In genomic region chr3:134145183-134145582, GRCh38 we compare ENCODE assay signal across 23 cellular contexts.
DNase-seq lines count a peak whose midpoint lies in the region; ATAC-seq and TF ChIP-seq lines count a peak whose summit lies in the region.
"Had no signal": no experiment of that assay in that cellular context is flagged by ENCODE, and none has a peak within 500 bp of the region (broad histone marks: within the 10 kb centered on the region; RNA-seq: fewer than 3 reads in every experiment).

No MANE protein-coding gene starts in this region.

- peaks cover 17% of the 10 kb centered on the region for H3K4me1 ChIP-seq in Loucy (ENCODE audit: insufficient read depth, low read length, poor library complexity, severe bottlenecking)
- H3K4me1 ChIP-seq: thyroid gland had no signal

- peaks cover 32% of the 10 kb centered on the region for H3K4me1 Mint-ChIP-seq in endothelial cell (ENCODE audit: unreplicated experiment)
- peaks cover 10% of the 10 kb centered on the region for H3K4me1 Mint-ChIP-seq in stimulated activated effector memory CD8-positive, alpha-beta T cell treated with anti-CD3 and anti-CD28 coated beads, Interleukin-12 subunit alpha, Interleukin-12 subunit beta, amount 100 ng/mL, for 72 hours

- no peak overlapping the region for H3K4me2 ChIP-seq in Loucy (ENCODE audit: low read depth, low read length, poor library complexity, severe bottlenecking)
- H3K4me2 ChIP-seq: hepatocyte had no signal

- H3K79me2 ChIP-seq in Loucy (ENCODE audit: insufficient read depth, low read length), result no peaks in the 10 kb centered on the region
- H3K79me2 ChIP-seq: hepatocyte had no signal

- peak overlapping the region; percentile 5 for H3K4me3 Mint-ChIP-seq in endothelial cell (ENCODE audit: unreplicated experiment)
- H3K4me3 Mint-ChIP-seq in stimulated activated effector memory CD8-positive, alpha-beta T cell treated with anti-CD3 and anti-CD28 coated beads, Interleukin-12 subunit alpha, Interleukin-12 subunit beta, amount 100 ng/mL, for 72 hours, result no peak overlapping the region
- H3K4me3 Mint-ChIP-seq: activated CD4-positive, alpha-beta memory T cell treated with anti-CD3 and anti-CD28 coated beads for 36 hours; central memory CD8-positive, alpha-beta T cell; HFFc6 had no signal

- H2AFZ ChIP-seq in Loucy (ENCODE audit: low read length), result no peak overlapping the region
- H2AFZ ChIP-seq: hepatocyte had no signal

- H3K36me3 ChIP-seq in Loucy (ENCODE audit: insufficient read depth, low read length), result no peaks in the 10 kb centered on the region
- H3K36me3 ChIP-seq: thyroid gland had no signal

- H4K20me1 ChIP-seq in Loucy (ENCODE audit: insufficient read depth, low read length, poor library complexity, severe bottlenecking), result no peaks in the 10 kb centered on the region

- H3K27me3 ChIP-seq in Loucy (ENCODE audit: insufficient read depth, low read length, poor library complexity, severe bottlenecking), result no peaks in the 10 kb centered on the region
- H3K27me3 ChIP-seq: hepatocyte, thyroid gland had no signal

- TF ChIP-seq CTCF in GM12872 (IDR thresholded peaks at IDR 0.05; ENCODE audit: insufficient read depth, low read depth, low read length) (peak; percentile 20; the same call in 1 of the 3 replicates), Loucy (conservative IDR thresholded peaks at IDR 0.05; ENCODE audit: low read length) (peak; percentile 44), endothelial cell (IDR thresholded peaks at IDR 0.05; ENCODE audit: unreplicated experiment) (no peak)

- no peaks in the 10 kb centered on the region for H3K9me3 ChIP-seq in Loucy (ENCODE audit: insufficient read depth, low read depth, low read length)
- H3K9me3 ChIP-seq: thyroid gland had no signal

- H3K9me3 Mint-ChIP-seq in endothelial cell (ENCODE audit: unreplicated experiment), result no peaks in the 10 kb centered on the region
- H3K9me3 Mint-ChIP-seq in stimulated activated effector memory CD8-positive, alpha-beta T cell treated with anti-CD3 and anti-CD28 coated beads, Interleukin-12 subunit alpha, Interleukin-12 subunit beta, amount 100 ng/mL, for 72 hours, result peaks cover 6% of the 10 kb centered on the region

- peaks cover 44% of the 10 kb centered on the region for H3K36me3 Mint-ChIP-seq in endothelial cell (ENCODE audit: low read depth, unreplicated experiment)
- H3K36me3 Mint-ChIP-seq in stimulated activated effector memory CD8-positive, alpha-beta T cell treated with anti-CD3 and anti-CD28 coated beads, Interleukin-12 subunit alpha, Interleukin-12 subunit beta, amount 100 ng/mL, for 72 hours, result no peaks in the 10 kb centered on the region

- H3K9ac ChIP-seq in Loucy (ENCODE audit: low read depth, low read length, poor library complexity, severe bottlenecking), result no peak overlapping the region

- no peaks in the 10 kb centered on the region for H3K9me2 ChIP-seq in Loucy (replicated peaks; ENCODE audit: low read depth, low read length)

- H3K4me3 ChIP-seq in Loucy (ENCODE audit: low read length, poor library complexity, severe bottlenecking), result no peak overlapping the region
- H3K4me3 ChIP-seq: hepatocyte, thyroid gland had no signal

- ATAC-seq in stimulated activated effector memory CD8-positive, alpha-beta T cell treated with anti-CD3 and anti-CD28 coated beads, Interleukin-12 subunit alpha, Interleukin-12 subunit beta, amount 100 ng/mL, for 72 hours, result peak; percentile 34
- ATAC-seq in GM18867 (IDR thresholded peaks at IDR 0.05; ENCODE audit: unreplicated experiment), result no peak

- DNase-seq in endothelial cell (ENCODE audit: low spot score), result no peak
- DNase-seq in stimulated activated effector memory CD8-positive, alpha-beta T cell treated with anti-CD3 and anti-CD28 coated beads, Interleukin-12 subunit alpha, Interleukin-12 subunit beta, amount 100 ng/mL, for 72 hours (ENCODE audit: low spot score in 2 of 2), result no peak
- no peak for DNase-seq in stimulated activated CD4-positive, alpha-beta T cell treated with anti-CD3 and anti-CD28 coated beads, Interleukin-4, amount 100 ng/mL, for 1 hour
- no peak for DNase-seq in D341Med (ENCODE audit: low spot score)
- DNase-seq: activated CD4-positive, alpha-beta memory T cell treated with anti-CD3 and anti-CD28 coated beads for 36 hours; activated naive CD4-positive, alpha-beta T cell; amygdala; DMS79 treated with DMSO at 0.1 percent for 48 hours; erythroblast; foreskin melanocyte; HFFc6; NCI-H146; NCI-H774; OCI-M1; SIG-M5; T-helper 1 cell; thyroid gland had no signal

- peak overlapping the region; percentile 78 for H3K27ac Mint-ChIP-seq in endothelial cell (ENCODE audit: unreplicated experiment)
- H3K27ac Mint-ChIP-seq in stimulated activated effector memory CD8-positive, alpha-beta T cell treated with anti-CD3 and anti-CD28 coated beads, Interleukin-12 subunit alpha, Interleukin-12 subunit beta, amount 100 ng/mL, for 72 hours, result peak overlapping the region; percentile 36
- H3K27ac Mint-ChIP-seq: activated CD4-positive, alpha-beta memory T cell treated with anti-CD3 and anti-CD28 coated beads for 36 hours had no signal

- H3K27me3 Mint-ChIP-seq in endothelial cell (ENCODE audit: unreplicated experiment), result peaks cover 12% of the 10 kb centered on the region
- H3K27me3 Mint-ChIP-seq: activated CD4-positive, alpha-beta memory T cell treated with anti-CD3 and anti-CD28 coated beads for 36 hours; central memory CD8-positive, alpha-beta T cell; IgD-negative memory B cell had no signal

- H3F3A ChIP-seq in Loucy (ENCODE audit: low read depth), result no peaks in the 10 kb centered on the region
